In genomic region chr1:201531551-201532425, GRCh38 we compare ENCODE assay signal across 12 cellular contexts. TPM values are rescaled to one million over a fixed set of nuclear protein-coding genes. Genes with fewer than 3 reads are reported as not detected.
DNase-seq lines count a peak whose midpoint lies in the region; ATAC-seq, FAIRE-seq and TF ChIP-seq lines count a peak whose summit lies in the region.
"Had no signal": no experiment of that assay in that cellular context is flagged by ENCODE, and none has a peak within 500 bp of the region (broad histone marks: within the 10 kb centered on the region; RNA-seq: fewer than 3 reads in every experiment).

No MANE protein-coding gene starts in this region.

- CTCF ChIA-PET in activated CD4-positive, alpha-beta T cell treated with anti-CD3 and anti-CD28 coated beads for 36 hours (lab: Charles Lee) = interaction anchor here (0.7 to 4.1 kb wide), 9 partner anchors 9 to 178 kb away, joined by 3 to 24 read pairs (median 7); no protein-coding TSS in a partner anchor

- POLR2A ChIA-PET in activated CD4-positive, alpha-beta T cell treated with anti-CD3 and anti-CD28 coated beads for 36 hours (lab: Charles Lee) = interaction anchor here (0.5 kb wide), 1 partner anchor 1538 kb away, joined by 3 read pairs; no protein-coding TSS in a partner anchor

- no peaks in the 10 kb centered on the region for H3K27me3 ChIP-seq in pancreas
- H3K27me3 ChIP-seq: ovary had no signal

- H3K27ac ChIP-seq in coronary artery = peak overlapping the region; percentile 19 to 76
- H3K27ac ChIP-seq in pancreas = peak overlapping the region in 3 of 4 donors; percentile 4 to 57 (median 22)
- H3K27ac ChIP-seq: ovary had no signal

- peaks cover 7% of the 10 kb centered on the region for H3K4me1 Mint-ChIP-seq in activated CD4-positive, alpha-beta T cell treated with anti-CD3 and anti-CD28 coated beads for 36 hours

- H3K36me3 Mint-ChIP-seq in activated CD4-positive, alpha-beta T cell treated with anti-CD3 and anti-CD28 coated beads for 36 hours (ENCODE audit: low read depth) = peaks cover 12% of the 10 kb centered on the region

- peaks cover 11% of the 10 kb centered on the region for H3K27me3 Mint-ChIP-seq in activated CD4-positive, alpha-beta T cell treated with anti-CD3 and anti-CD28 coated beads for 36 hours

- H3K27ac Mint-ChIP-seq in activated CD4-positive, alpha-beta T cell treated with anti-CD3 and anti-CD28 coated beads for 36 hours = no peak overlapping the region

- ATAC-seq in pancreas = peak; percentile 78 to 92 (median 88)
- ATAC-seq in GM18519 (IDR thresholded peaks at IDR 0.05; ENCODE audit: low FRiP score, unreplicated experiment) = no peak
- ATAC-seq in activated CD4-positive, alpha-beta T cell treated with anti-CD3 and anti-CD28 coated beads for 36 hours = no peak

- no peaks in the 10 kb centered on the region for H3K9me3 ChIP-seq in pancreas
- H3K9me3 ChIP-seq: Caco-2, ovary had no signal

- FAIRE-seq in pancreas (lab: Jason Lieb, UNC) = no peak

- 37 to 48% methylated on average over 9 of the region's 9 CpGs for WGBS in pancreas, 2 donors

- intact Hi-C loops in pancreas (cut with DNase I) = no loop called here
- intact Hi-C loops in activated CD4-positive, alpha-beta T cell treated with anti-CD3 and anti-CD28 coated beads for 36 hours (cut with DNase I, micrococcal nuclease) = no loop called here

- H3K4me3 ChIP-seq in coronary artery (no peak overlapping the region), pancreas (no peak overlapping the region)
- H3K4me3 ChIP-seq: ovary had no signal

- H3K4me3 Mint-ChIP-seq in activated CD4-positive, alpha-beta T cell treated with anti-CD3 and anti-CD28 coated beads for 36 hours = no peak overlapping the region

- peak; percentile 70 for DNase-seq in GDM1 (lab: John Stamatoyannopoulos, UW)
- DNase-seq in NCI-H2171 (lab: John Stamatoyannopoulos, UW) = peak; percentile 69
- DNase-seq in coronary artery (ENCODE audit: low spot score) = peak; percentile 73
- DNase-seq in pancreas = peak; percentile 73 to 92 (median 87)
- DNase-seq in AG08396 (ENCODE audit: low spot score) = no peak
- DNase-seq in activated gamma-delta T cell (lab: John Stamatoyannopoulos, UW) = no peak
- no peak for DNase-seq in activated CD4-positive, alpha-beta T cell treated with anti-CD3 and anti-CD28 coated beads for 36 hours
- DNase-seq: activated T-cell treated with anti-CD3 and anti-CD28 coated beads for 4 hours, Caco-2, cortex of kidney had no signal

- no peaks in the 10 kb centered on the region for H3K36me3 ChIP-seq in pancreas
- H3K36me3 ChIP-seq: ovary had no signal

- H3K9me3 Mint-ChIP-seq in activated CD4-positive, alpha-beta T cell treated with anti-CD3 and anti-CD28 coated beads for 36 hours (ENCODE audit: low read depth) = no peaks in the 10 kb centered on the region

- TF ChIP-seq CTCF in coronary artery (IDR thresholded peaks at IDR 0.05) (no peak), pancreas (IDR thresholded peaks at IDR 0.05) (no peak)

- peaks cover 5 to 16% (median 8%) of the 10 kb centered on the region in 3 donors for H3K4me1 ChIP-seq in pancreas

RNA-seq across cellular contexts. Expression of gene NAV1, which starts 7.1 kb away (rescaled TPM):
- 10 to 100 TPM in 2 of 6 donors, 1 to 10 TPM in 4; 6.0 to 13.6 (median 8.1) TPM for total RNA-seq in pancreas
- 1 to 10 TPM; 5.6 TPM for polyA plus RNA-seq in pancreas
- total RNA-seq in activated CD4-positive, alpha-beta T cell treated with anti-CD3 and anti-CD28 coated beads for 36 hours = 1 to 10 TPM; 1.9 to 2.6 TPM

RNA-seq across cellular contexts. Expression of gene CSRP1, which starts 24.9 kb away (rescaled TPM):
- total RNA-seq in pancreas = 10 to 100 TPM; 49.6 to 91.9 (median 54.8) TPM
- polyA plus RNA-seq in pancreas = 100 to 1,000 TPM in 1 of 2 donors, 10 to 100 TPM in 1; 91.9 to 103 TPM
- 10 to 100 TPM; 49.2 to 50.7 TPM for total RNA-seq in activated CD4-positive, alpha-beta T cell treated with anti-CD3 and anti-CD28 coated beads for 36 hours

Comparison
In these comparisons a context has a peak if more than half of its experiments do, and no peak if none do; other contexts are left out.
1. DNase-seq: peak in GDM1 (single experiment), NCI-H2171 (single experiment), coronary artery (single experiment) and pancreas (6 of 6); none in AG08396 (single experiment), activated gamma-delta T cell (single experiment) and activated CD4-positive, alpha-beta T cell treated with anti-CD3 and anti-CD28 coated beads for 36 hours (single experiment).
2. ATAC-seq: peak in pancreas (4 of 4); none in GM18519 (single experiment) and activated CD4-positive, alpha-beta T cell treated with anti-CD3 and anti-CD28 coated beads for 36 hours (single experiment).